Comparison of ENCODE assay signal across 24 cellular contexts in genomic region chr3:38142959-38143358, GRCh38. TPM values are rescaled to one million over a fixed set of nuclear protein-coding genes. Genes with fewer than 3 reads are reported as not detected.
A peak's percentile ranks its signal among the peaks of the same experiment; 100 is the strongest.
DNase-seq lines count a peak whose midpoint lies in the region; TF ChIP-seq lines count a peak whose summit lies in the region.
"Had no signal": no experiment of that assay in that cellular context is flagged by ENCODE, and none has a peak within 500 bp of the region (broad histone marks: within the 10 kb centered on the region; RNA-seq: fewer than 3 reads in every experiment).

No MANE protein-coding gene starts in this region.

- no peak overlapping the region for H3K27ac ChIP-seq in BLaER1
- H3K27ac ChIP-seq: A549, SJCRH30 had no signal

- peaks cover 57% of the 10 kb centered on the region for H3K4me1 ChIP-seq in BLaER1
- H3K4me1 ChIP-seq: SJCRH30 had no signal

- H3K4me1 Mint-ChIP-seq in CD14-positive monocyte = peaks cover 69% of the 10 kb centered on the region

- H3K27me3 ChIP-seq in BLaER1 = no peaks in the 10 kb centered on the region
- H3K27me3 ChIP-seq: MG63, SJCRH30 had no signal

- H3K4me2 ChIP-seq in BLaER1 = peak overlapping the region; percentile 60
- H3K4me2 ChIP-seq: A549 had no signal

- intact Hi-C loops in CD14-positive monocyte (cut with micrococcal nuclease) (loop anchor here in 1 of 2 donors (10.0 kb wide), 1 partner anchor 58 kb away; no protein-coding TSS in a partner anchor), posterior vena cava (cut with DNase I) (no loop called here)

- no peak overlapping the region for H3K4me3 ChIP-seq in BLaER1
- H3K4me3 ChIP-seq: A549, HAP-1, MG63, SJCRH30 had no signal

- H3K36me3 ChIP-seq in BLaER1 = peaks cover 25% of the 10 kb centered on the region
- H3K36me3 ChIP-seq: MG63, SJCRH30 had no signal

- H3K36me3 Mint-ChIP-seq in CD14-positive monocyte = peaks cover 28 to 39% of the 10 kb centered on the region in 2 donors

- no peak for TF ChIP-seq CTCF in CD14-positive monocyte (IDR thresholded peaks at IDR 0.05)

- no peak overlapping the region for H3K4me3 Mint-ChIP-seq in CD14-positive monocyte
- H3K4me3 Mint-ChIP-seq: B cell, HFFc6 had no signal

- no peak overlapping the region for H3K9ac ChIP-seq in BLaER1

- peak overlapping the region in 4 of 7 donors; percentile 30 to 77 (median 68) for H3K27ac Mint-ChIP-seq in CD14-positive monocyte
- H3K27ac Mint-ChIP-seq: B cell; CD4-positive, CD25-positive, alpha-beta regulatory T cell; HFFc6 had no signal

- H3K27me3 Mint-ChIP-seq in CD14-positive monocyte (ENCODE audit: low read depth in 3 of 3) = peaks cover 0 to 4% (median 0%) of the 10 kb centered on the region in 3 donors
- H3K27me3 Mint-ChIP-seq: B cell had no signal

- peaks cover 0 to 12% (median 2%) of the 10 kb centered on the region in 7 donors for H3K9me3 Mint-ChIP-seq in CD14-positive monocyte

- DNase-seq in CD14-positive monocyte (ENCODE audit: low spot score) = no peak
- peak; percentile 33 for DNase-seq in islet precursor cell
- DNase-seq in posterior vena cava (ENCODE audit: low spot score) = peak; percentile 30
- DNase-seq in inferior parietal cortex (ENCODE audit: extremely low spot score) = no peak
- no peak for DNase-seq in AG08396 (ENCODE audit: low spot score)
- DNase-seq in NCI-H510A treated with DMSO at 0.1 percent for 48 hours (lab: John Stamatoyannopoulos, UW) = no peak
- DNase-seq: CD4-positive, CD25-positive, alpha-beta regulatory T cell; DMS53; GOT3; HFFc6; KG1; MG63; NCI-H1105 treated with DMSO at 0.1 percent for 48 hours; NCI-H146; NCI-H1930; NCI-H2107; NCI-H524 treated with DMSO at 0.1 percent for 48 hours; NCI-H774; SJCRH30 had no signal

- peaks cover 33% of the 10 kb centered on the region for H4K20me1 ChIP-seq in BLaER1

- peaks cover 28% of the 10 kb centered on the region for H3K9me3 ChIP-seq in BLaER1
- H3K9me3 ChIP-seq: MG63, SJCRH30 had no signal

RNA-seq across cellular contexts. Expression of gene MYD88, which starts 4.5 kb away (rescaled TPM):
- polyA plus RNA-seq in CD14-positive monocyte = 100 to 1,000 TPM; 398 to 427 TPM
- 10 to 100 TPM; 24.7 to 26.3 TPM for total RNA-seq in posterior vena cava
- total RNA-seq: G401 had no signal

RNA-seq across cellular contexts. Expression of gene ACAA1, which starts 6.0 kb away (rescaled TPM):
- polyA plus RNA-seq in CD14-positive monocyte = 100 to 1,000 TPM; 123 to 133 TPM
- 10 to 100 TPM; 29.8 to 41.9 TPM for total RNA-seq in posterior vena cava

RNA-seq across cellular contexts. Expression of gene OXSR1, which starts 22.4 kb away (rescaled TPM):
- 10 to 100 TPM in 1 of 2 donors, 1 to 10 TPM in 1; 9.4 to 12.3 TPM for polyA plus RNA-seq in CD14-positive monocyte
- 10 to 100 TPM; 30.4 to 52.3 TPM for total RNA-seq in posterior vena cava

Comparison
In these comparisons a context has a peak if more than half of its experiments do, and no peak if none do; other contexts are left out.
1. DNase-seq: peak in islet precursor cell (single experiment) and posterior vena cava (single experiment); none in CD14-positive monocyte (single experiment), inferior parietal cortex (single experiment), AG08396 (single experiment) and NCI-H510A treated with DMSO at 0.1 percent for 48 hours (single experiment).